Comparison of ENCODE assay signal across 1 cellular context in the genomic region with DNA sequence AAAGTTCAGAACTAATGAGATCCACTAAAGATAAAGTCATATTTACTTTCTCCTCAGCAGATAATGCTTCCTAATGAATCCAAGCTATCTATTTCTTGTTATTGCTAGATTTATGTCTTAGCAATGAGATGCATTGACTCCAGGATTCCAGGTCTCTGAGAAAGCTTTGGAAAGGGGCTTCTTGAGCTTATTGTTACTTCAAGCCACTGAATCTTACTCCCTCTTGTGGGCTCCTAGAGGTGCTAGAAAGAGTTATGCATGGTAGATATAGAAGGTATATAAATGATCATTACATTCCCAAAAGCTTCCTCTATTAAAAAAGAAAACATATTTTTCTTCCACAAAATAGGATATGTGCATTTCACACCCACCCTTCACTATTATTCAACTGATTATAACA.
TF ChIP-seq lines count a peak whose summit lies in the region.

No MANE protein-coding gene starts in this region.

TF ChIP-seq in WTC11, 78 proteins besides CTCF, POLR2A, EP300 and RAD21 (continued from another document):
- TF ChIP-seq, protein P1, sequence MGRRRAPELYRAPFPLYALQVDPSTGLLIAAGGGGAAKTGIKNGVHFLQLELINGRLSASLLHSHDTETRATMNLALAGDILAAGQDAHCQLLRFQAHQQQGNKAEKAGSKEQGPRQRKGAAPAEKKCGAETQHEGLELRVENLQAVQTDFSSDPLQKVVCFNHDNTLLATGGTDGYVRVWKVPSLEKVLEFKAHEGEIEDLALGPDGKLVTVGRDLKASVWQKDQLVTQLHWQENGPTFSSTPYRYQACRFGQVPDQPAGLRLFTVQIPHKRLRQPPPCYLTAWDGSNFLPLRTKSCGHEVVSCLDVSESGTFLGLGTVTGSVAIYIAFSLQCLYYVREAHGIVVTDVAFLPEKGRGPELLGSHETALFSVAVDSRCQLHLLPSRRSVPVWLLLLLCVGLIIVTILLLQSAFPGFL (CRISPR knock-in tag; IDR thresholded peaks at IDR 0.05; ENCODE audit: borderline replicate concordance) = no peak
- TF ChIP-seq ZNF219 (CRISPR knock-in tag; IDR thresholded peaks at IDR 0.05; ENCODE audit: borderline replicate concordance) (no peak), ATF1 (CRISPR knock-in tag; IDR thresholded peaks at IDR 0.05) (no peak), JUN (CRISPR knock-in tag; IDR thresholded peaks at IDR 0.05) (no peak), ELF4 (CRISPR knock-in tag; IDR thresholded peaks at IDR 0.05; ENCODE audit: low read depth) (no peak)
- TF ChIP-seq, protein P2, sequence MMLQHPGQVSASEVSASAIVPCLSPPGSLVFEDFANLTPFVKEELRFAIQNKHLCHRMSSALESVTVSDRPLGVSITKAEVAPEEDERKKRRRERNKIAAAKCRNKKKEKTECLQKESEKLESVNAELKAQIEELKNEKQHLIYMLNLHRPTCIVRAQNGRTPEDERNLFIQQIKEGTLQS (CRISPR knock-in tag; conservative IDR thresholded peaks at IDR 0.05) = no peak
- TF ChIP-seq, protein P3, sequence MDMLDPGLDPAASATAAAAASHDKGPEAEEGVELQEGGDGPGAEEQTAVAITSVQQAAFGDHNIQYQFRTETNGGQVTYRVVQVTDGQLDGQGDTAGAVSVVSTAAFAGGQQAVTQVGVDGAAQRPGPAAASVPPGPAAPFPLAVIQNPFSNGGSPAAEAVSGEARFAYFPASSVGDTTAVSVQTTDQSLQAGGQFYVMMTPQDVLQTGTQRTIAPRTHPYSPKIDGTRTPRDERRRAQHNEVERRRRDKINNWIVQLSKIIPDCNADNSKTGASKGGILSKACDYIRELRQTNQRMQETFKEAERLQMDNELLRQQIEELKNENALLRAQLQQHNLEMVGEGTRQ (CRISPR knock-in tag; IDR thresholded peaks at IDR 0.05) = no peak
